ENCODE assay signal across 17 cellular contexts in genomic region chr9:87109182-87109581, GRCh38.
DNase-seq lines count a peak whose midpoint lies in the region; ATAC-seq and TF ChIP-seq lines count a peak whose summit lies in the region.
"Had no signal": no experiment of that assay in that cellular context is flagged by ENCODE, and none has a peak within 500 bp of the region (broad histone marks: within the 10 kb centered on the region; RNA-seq: fewer than 3 reads in every experiment).

No MANE protein-coding gene starts in this region.

- ATAC-seq in GM19395 (IDR thresholded peaks at IDR 0.05; ENCODE audit: unreplicated experiment): no peak
- ATAC-seq in HG03139 (IDR thresholded peaks at IDR 0.05; ENCODE audit: unreplicated experiment): no peak
- ATAC-seq: activated CD8-positive, alpha-beta memory T cell treated with anti-CD3 and anti-CD28 coated beads, Interleukin-2, amount 10 ng/mL, durations not matched to agents 7 days and 5 days; body of pancreas; effector memory CD8-positive, alpha-beta T cell had no signal

- H3K27me3 ChIP-seq in dorsolateral prefrontal cortex: no peaks in the 10 kb centered on the region
- H3K27me3 ChIP-seq: body of pancreas had no signal

- no peaks in the 10 kb centered on the region for H3K27me3 Mint-ChIP-seq in brain

- H3K4me1 Mint-ChIP-seq in brain: peaks cover 24% of the 10 kb centered on the region
- H3K4me1 Mint-ChIP-seq: activated CD8-positive, alpha-beta memory T cell treated with anti-CD3 and anti-CD28 coated beads, Interleukin-2, amount 10 ng/mL, durations not matched to agents 7 days and 5 days had no signal

- peaks cover 0 to 7% (median 0%) of the 10 kb centered on the region in 5 experiments for H3K9me3 Mint-ChIP-seq in brain
- H3K9me3 Mint-ChIP-seq: effector memory CD8-positive, alpha-beta T cell; T-helper 2 cell treated with Interferon-gamma antibody and Interleukin-4, amounts not matched to agents 5 μg/mL and 100 μg/mL, for 36 hours had no signal

- H3K27ac Mint-ChIP-seq in brain: peak overlapping the region in 3 of 5 experiments; percentile 16 to 67 (median 61)
- H3K27ac Mint-ChIP-seq: activated CD8-positive, alpha-beta memory T cell treated with anti-CD3 and anti-CD28 coated beads, Interleukin-2, amount 10 ng/mL, durations not matched to agents 7 days and 5 days; effector memory CD8-positive, alpha-beta T cell; T-helper 2 cell treated with Interferon-gamma antibody and Interleukin-4, amounts not matched to agents 5 μg/mL and 100 μg/mL, for 36 hours had no signal

- no peak overlapping the region for H3K4me3 ChIP-seq in HEK293 (ENCODE audit: low read depth, low read length)
- no peak overlapping the region for H3K4me3 ChIP-seq in OCI-LY7 (ENCODE audit: low read depth, low read length, poor library complexity, severe bottlenecking)
- no peak overlapping the region for H3K4me3 ChIP-seq in dorsolateral prefrontal cortex
- H3K4me3 ChIP-seq: body of pancreas had no signal

- no peaks in the 10 kb centered on the region for H4K20me1 ChIP-seq in OCI-LY7 (ENCODE audit: insufficient read depth, low read length)

- H3K36me3 ChIP-seq in HEK293 (ENCODE audit: control insufficient read depth in 2 of 2, insufficient read depth in 1 of 2, low read length in 2 of 2) (no peaks in the 10 kb centered on the region), OCI-LY7 (ENCODE audit: insufficient read depth, low read length) (no peaks in the 10 kb centered on the region)

- no peak overlapping the region for H2AFZ ChIP-seq in OCI-LY7 (ENCODE audit: low read length)

- H3K36me3 Mint-ChIP-seq in brain: no peaks in the 10 kb centered on the region
- H3K36me3 Mint-ChIP-seq: activated CD8-positive, alpha-beta memory T cell treated with anti-CD3 and anti-CD28 coated beads, Interleukin-2, amount 10 ng/mL, durations not matched to agents 7 days and 5 days had no signal

- POLR2A ChIA-PET in HEK293 (lab: Yijun Ruan, JAX) (no interaction called here), OCI-LY7 (lab: Charles Lee) (no interaction called here)

- no peaks in the 10 kb centered on the region for H3K4me1 ChIP-seq in HEK293 (ENCODE audit: control insufficient read depth, insufficient read depth, low read length)
- H3K4me1 ChIP-seq in OCI-LY7 (ENCODE audit: insufficient read depth, low read length, poor library complexity, severe bottlenecking): no peaks in the 10 kb centered on the region
- H3K4me1 ChIP-seq: body of pancreas had no signal

- H3K9me2 ChIP-seq in OCI-LY7 (ENCODE audit: insufficient read depth, low read length): no peaks in the 10 kb centered on the region

- no TSS peak for BruUV-seq in OCI-LY7 (replicated peaks; lab: Mats Ljungman, UMichigan)

- no peak overlapping the region for H3K4me3 Mint-ChIP-seq in brain
- H3K4me3 Mint-ChIP-seq: activated CD8-positive, alpha-beta memory T cell treated with anti-CD3 and anti-CD28 coated beads, Interleukin-2, amount 10 ng/mL, durations not matched to agents 7 days and 5 days; effector memory CD8-positive, alpha-beta T cell; T-helper 2 cell treated with Interferon-gamma antibody and Interleukin-4, amounts not matched to agents 5 μg/mL and 100 μg/mL, for 36 hours had no signal

- H3K79me2 ChIP-seq in OCI-LY7 (ENCODE audit: insufficient read depth, low read depth, low read length): no peaks in the 10 kb centered on the region

- DNase-seq in glomerular visceral epithelial cell (ENCODE audit: extremely low spot score): peak; percentile 20
- peak; percentile 54 for DNase-seq in renal cortical epithelial cell (ENCODE audit: low read depth)
- DNase-seq in OCI-LY7 (ENCODE audit: low spot score): no peak
- no peak for DNase-seq in dorsolateral prefrontal cortex
- DNase-seq: activated CD4-positive, CD25-positive, alpha-beta regulatory T cell treated with anti-CD3 and anti-CD28 coated beads, Interleukin-2, amount 50 U/mL, for 72 hours; activated CD8-positive, alpha-beta memory T cell treated with anti-CD3 and anti-CD28 coated beads, Interleukin-2, amount 10 ng/mL, durations not matched to agents 7 days and 5 days; activated gamma-delta T cell treated with Interleukin-2 at 50 U/mL for 16 hours; body of pancreas; effector memory CD8-positive, alpha-beta T cell; GF-D8; left cardiac atrium; posterior cingulate gyrus had no signal

- H3K27ac ChIP-seq in HEK293 (ENCODE audit: extremely low read depth, low read depth, low read length) (no peak overlapping the region), OCI-LY7 (ENCODE audit: low read depth, low read length, poor library complexity, severe bottlenecking) (no peak overlapping the region), dorsolateral prefrontal cortex (peak overlapping the region in 1 of 59 donors; percentile 28)
- H3K27ac ChIP-seq: body of pancreas had no signal

- no peak overlapping the region for H3K4me2 ChIP-seq in OCI-LY7 (ENCODE audit: low read length)

- TF ChIP-seq CTCF in HEK293 (tag by site-specific recombination; IDR thresholded peaks at IDR 0.05) (no peak), brain (conservative IDR thresholded peaks at IDR 0.05) (no peak), OCI-LY7 (conservative IDR thresholded peaks at IDR 0.05; ENCODE audit: low read length) (no peak), dorsolateral prefrontal cortex (IDR thresholded peaks at IDR 0.05 in 54 of 56, conservative IDR thresholded peaks at IDR 0.05 in 2 of 56; ENCODE audit: low read depth in 1 of 56, partially characterized antibody in 56 of 56) (no peak)

- CTCF ChIA-PET in HEK293 (lab: Yijun Ruan, JAX): no interaction called here
- CTCF ChIA-PET in OCI-LY7 (lab: Charles Lee; ENCODE audit: unreplicated experiment): no interaction called here

- no peaks in the 10 kb centered on the region for H3K9me3 ChIP-seq in HEK293 (ENCODE audit: control insufficient read depth, insufficient read depth, low read depth, low read length)
- no peaks in the 10 kb centered on the region for H3K9me3 ChIP-seq in OCI-LY7 (ENCODE audit: low read length)
- H3K9me3 ChIP-seq: body of pancreas had no signal

- intact Hi-C loops in OCI-LY7 (cut with micrococcal nuclease; ENCODE audit: unreplicated experiment): no loop called here
- intact Hi-C loops in dorsolateral prefrontal cortex (cut with DNase I): loop anchor here in 1 of 2 donors (5.0 to 10.0 kb wide), 3 partner anchors 38 to 216 kb away; partner anchors contain the start of gene GAS1

TF ChIP-seq in HEK293, 187 proteins besides CTCF, POLR2A, EP300 and RAD21:
- no peak for TF ChIP-seq ZNF768 (tag by site-specific recombination; IDR thresholded peaks at IDR 0.05)
- peak; percentile 57; the same call in 1 of the 2 replicates for TF ChIP-seq ZNF596 (tag by site-specific recombination; IDR thresholded peaks at IDR 0.05)

Comparison
In these comparisons a context has a peak if more than half of its experiments do, and no peak if none do; other contexts are left out.
1. DNase-seq: peak in glomerular visceral epithelial cell (single experiment) and renal cortical epithelial cell (single experiment); none in OCI-LY7 (single experiment) and dorsolateral prefrontal cortex (0 of 10).